ENCODE assay signal across 19 cellular contexts in the genomic region with DNA sequence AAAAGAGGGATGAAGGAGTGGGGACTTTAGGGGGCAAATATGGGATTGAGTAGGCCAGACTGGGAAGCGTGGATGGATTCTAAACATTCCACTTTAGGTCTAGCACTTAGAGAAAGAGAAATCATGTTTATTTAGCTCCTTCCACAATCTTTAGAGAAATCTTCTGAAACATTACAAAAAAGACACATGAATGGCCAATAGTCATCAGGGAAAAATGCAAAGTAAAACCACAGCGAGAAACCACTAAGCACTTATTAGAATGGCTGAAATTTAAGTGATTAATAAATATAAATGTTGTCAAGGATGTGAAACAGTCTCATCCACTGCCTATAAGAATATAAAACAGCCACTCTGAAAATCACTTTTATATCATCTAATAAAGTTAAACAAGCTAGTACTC. TPM values are rescaled to one million over a fixed set of nuclear protein-coding genes. Genes with fewer than 3 reads are reported as not detected.
DNase-seq lines count a peak whose midpoint lies in the region; ATAC-seq and TF ChIP-seq lines count a peak whose summit lies in the region.
"Had no signal": no experiment of that assay in that cellular context is flagged by ENCODE, and none has a peak within 500 bp of the region (broad histone marks: within the 10 kb centered on the region; RNA-seq: fewer than 3 reads in every experiment).

No MANE protein-coding gene starts in this region.

- H3K36me3 ChIP-seq in thyroid gland (no peaks in the 10 kb centered on the region), left lung (no peaks in the 10 kb centered on the region)
- H3K36me3 ChIP-seq: Peyer's patch had no signal

- DNase-seq in AG10803 (ENCODE audit: low read depth): peak; percentile 38
- DNase-seq in HT1080 (ENCODE audit: low read depth): peak; percentile 36
- DNase-seq in astrocyte of the spinal cord (ENCODE audit: low read depth, low spot score): peak; percentile 11
- DNase-seq in kidney tubule cell (ENCODE audit: low spot score): peak; percentile 20
- DNase-seq in thyroid gland: no peak
- DNase-seq in left lung: no peak
- DNase-seq in progenitor cell of endocrine pancreas (ENCODE audit: low spot score, unreplicated experiment): no peak
- DNase-seq: Calu3; CD8-positive, alpha-beta T cell; DMS53; H9; Karpas-422; NCI-H1105; NCI-H1694; NCI-H2081 treated with DMSO at 0.1 percent for 48 hours; NCI-H446 treated with DMSO at 0.1 percent for 48 hours; Peyer's patch had no signal

- H3K27ac Mint-ChIP-seq in progenitor cell of endocrine pancreas: no peak overlapping the region
- H3K27ac Mint-ChIP-seq: CD8-positive, alpha-beta T cell; H9; IgD-negative memory B cell had no signal

- no peaks in the 10 kb centered on the region for H3K9me3 Mint-ChIP-seq in progenitor cell of endocrine pancreas (ENCODE audit: low read depth)
- H3K9me3 Mint-ChIP-seq: CD8-positive, alpha-beta T cell; H9; IgD-negative memory B cell had no signal

- in situ Hi-C loops in astrocyte of the spinal cord (cut with HindIII; ENCODE audit: low sequenced_read_pairs): no loop called here

- no peaks in the 10 kb centered on the region for H3K4me1 ChIP-seq in thyroid gland
- no peaks in the 10 kb centered on the region for H3K4me1 ChIP-seq in left lung
- H3K4me1 ChIP-seq: Peyer's patch had no signal

- no peak for TF ChIP-seq POLR2A in thyroid gland (IDR thresholded peaks at IDR 0.05)

- no peaks in the 10 kb centered on the region for H3K27me3 ChIP-seq in thyroid gland
- no peaks in the 10 kb centered on the region for H3K27me3 ChIP-seq in left lung
- H3K27me3 ChIP-seq: Peyer's patch had no signal

- no peaks in the 10 kb centered on the region for H3K36me3 Mint-ChIP-seq in progenitor cell of endocrine pancreas (ENCODE audit: insufficient read depth)

- H3K27ac ChIP-seq in thyroid gland (no peak overlapping the region), left lung (no peak overlapping the region)
- H3K27ac ChIP-seq: Peyer's patch had no signal

- ATAC-seq in left lung: no peak
- ATAC-seq: CD8-positive, alpha-beta T cell; Right ventricle myocardium inferior had no signal

- 92 to 97% methylated on average over 2 of the region's 2 CpGs for WGBS in thyroid gland, 2 donors

- no peak overlapping the region for H3K4me3 Mint-ChIP-seq in progenitor cell of endocrine pancreas (ENCODE audit: low read depth)
- H3K4me3 Mint-ChIP-seq: CD8-positive, alpha-beta T cell; H9; IgD-negative memory B cell had no signal

- intact Hi-C loops in thyroid gland (cut with DNase I): no loop called here
- intact Hi-C loops in left lung (cut with DNase I): no loop called here

- peaks cover 2% of the 10 kb centered on the region for H3K4me1 Mint-ChIP-seq in progenitor cell of endocrine pancreas (ENCODE audit: low read depth)
- H3K4me1 Mint-ChIP-seq: H9 had no signal

- no peak for TF ChIP-seq CTCF in AG10803 (conservative IDR thresholded peaks at IDR 0.05; ENCODE audit: low read length)
- no peak for TF ChIP-seq CTCF in astrocyte of the spinal cord (IDR thresholded peaks at IDR 0.05; ENCODE audit: low read depth, low read length)
- no peak for TF ChIP-seq CTCF in thyroid gland (IDR thresholded peaks at IDR 0.05)
- no peak for TF ChIP-seq CTCF in left lung (IDR thresholded peaks at IDR 0.05)
- no peak for TF ChIP-seq CTCF in progenitor cell of endocrine pancreas (IDR thresholded peaks at IDR 0.05; ENCODE audit: unreplicated experiment)

- H3K4me3 ChIP-seq in AG10803 (ENCODE audit: low read length) (no peak overlapping the region), astrocyte of the spinal cord (ENCODE audit: low read depth, low read length) (no peak overlapping the region), thyroid gland (replicated peaks in 1 of 3) (no peak overlapping the region), left lung (no peak overlapping the region)
- H3K4me3 ChIP-seq: Peyer's patch had no signal

- no peaks in the 10 kb centered on the region for H3K9me3 ChIP-seq in thyroid gland
- no peaks in the 10 kb centered on the region for H3K9me3 ChIP-seq in left lung
- H3K9me3 ChIP-seq: Peyer's patch had no signal

- peaks cover 17% of the 10 kb centered on the region for H3K27me3 Mint-ChIP-seq in progenitor cell of endocrine pancreas

RNA-seq across cellular contexts. Expression of a gene that starts 46.9 kb away (rescaled TPM):
- 84.8 and 89.9 TPM in 2 replicates for total RNA-seq in HT1080 (2014; rRNA removed; shearing (Covaris generic))
- polyA plus RNA-seq in HT1080 (2015; cell fraction: cytosol; rRNA removed): 104 and 124 TPM in 2 replicates
- 165 and 175 TPM in 2 replicates for polyA plus RNA-seq in HT1080 (2015; cell fraction: nucleus; rRNA removed)
- total RNA-seq in thyroid gland (100 to 1,000 TPM; 398 to 842 (median 578) TPM), left lung (1,000 to 10,000 TPM in 1 of 2 donors, 100 to 1,000 TPM in 1; 930 to 1,150 TPM), progenitor cell of endocrine pancreas (198 and 204 TPM in 2 replicates)

Comparison
In these comparisons a context has a peak if more than half of its experiments do, and no peak if none do; other contexts are left out.
1. DNase-seq: peak in AG10803 (single experiment), HT1080 (single experiment), astrocyte of the spinal cord (single experiment) and kidney tubule cell (single experiment); none in thyroid gland (0 of 2), left lung (0 of 2) and progenitor cell of endocrine pancreas (single experiment).